Comparison of ENCODE assay signal across 23 cellular contexts in the genomic region with DNA sequence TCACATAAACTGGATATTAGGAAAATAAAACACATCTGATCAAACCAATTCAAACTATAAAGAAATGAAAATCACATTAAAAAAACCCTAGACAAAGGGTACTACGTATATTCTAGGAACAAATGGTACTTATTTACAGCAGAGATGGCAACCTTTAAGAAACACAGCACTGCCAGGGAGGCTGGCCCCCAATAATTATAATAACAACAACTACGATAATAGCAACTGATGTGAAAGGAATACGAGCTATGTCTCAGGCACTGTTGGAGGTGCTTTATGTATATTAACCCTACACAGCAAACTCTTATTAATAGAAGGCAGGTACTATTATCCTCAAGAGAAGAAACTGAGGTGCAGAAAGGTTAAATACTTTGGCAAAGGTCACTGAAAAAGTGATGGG.
"Had no signal": no experiment of that assay in that cellular context is flagged by ENCODE, and none has a peak within 500 bp of the region (broad histone marks: within the 10 kb centered on the region; RNA-seq: fewer than 3 reads in every experiment).

No MANE protein-coding gene starts in this region.

- H3K27ac ChIP-seq: left ventricle myocardium inferior, ovary, right atrium auricular region, right lobe of liver, stomach, suprapubic skin, thoracic aorta, tibial artery, upper lobe of right lung had no signal

- H3K4me1 Mint-ChIP-seq: immature natural killer cell, mesothelial cell of epicardium, natural killer cell had no signal

- H3K36me3 ChIP-seq: ovary, right lobe of liver, thoracic aorta had no signal

- H3K9me3 Mint-ChIP-seq: immature natural killer cell, mesothelial cell of epicardium, naive B cell, natural killer cell had no signal

- H3K27ac Mint-ChIP-seq: mesothelial cell of epicardium; natural killer cell; progenitor cell of endocrine pancreas; stimulated activated naive B cell treated with anti-CD40 and anti-IgM and Interleukin-4, amounts not matched to agents 10 μg/mL and 1 μg/mL and 100 μg/mL, for 72 hours had no signal

- ATAC-seq: natural killer cell; right lobe of liver; stimulated activated naive B cell treated with anti-CD40 and anti-IgM and Interleukin-4, amounts not matched to agents 10 μg/mL and 1 μg/mL and 100 μg/mL, for 72 hours; stimulated activated naive CD8-positive, alpha-beta T cell treated with anti-CD3 and anti-CD28 coated beads, Interleukin-15, Interleukin-2, amounts not matched to agents 100 U/mL and 50 U/mL, for 24 hours; upper lobe of right lung had no signal

- H3K4me3 Mint-ChIP-seq: immature natural killer cell; mesothelial cell of epicardium; naive B cell; natural killer cell; stimulated activated naive B cell treated with anti-CD40 and anti-IgM and Interleukin-4, amounts not matched to agents 10 μg/mL and 1 μg/mL and 100 μg/mL, for 72 hours had no signal

- H3K4me1 ChIP-seq: left ventricle myocardium inferior, right atrium auricular region, right lobe of liver, stomach, suprapubic skin, tibial artery, upper lobe of right lung had no signal

- H3K27me3 ChIP-seq: ovary, right atrium auricular region, right lobe of liver, stomach, suprapubic skin, tibial artery, upper lobe of right lung had no signal

- H3K36me3 Mint-ChIP-seq: natural killer cell had no signal

- H3K4me3 ChIP-seq: left ventricle myocardium inferior, lung, ovary, right atrium auricular region, right lobe of liver, smooth muscle cell, stomach, suprapubic skin, thoracic aorta, tibial artery, upper lobe of right lung had no signal

- H3K27me3 Mint-ChIP-seq: naive B cell; progenitor cell of endocrine pancreas; stimulated activated naive B cell treated with anti-CD40 and anti-IgM and Interleukin-4, amounts not matched to agents 10 μg/mL and 1 μg/mL and 100 μg/mL, for 72 hours had no signal

- H3K4me2 ChIP-seq: smooth muscle cell had no signal

- H3K9me3 ChIP-seq: left ventricle myocardium inferior, ovary, right atrium auricular region, right lobe of liver, stomach, suprapubic skin, thoracic aorta, tibial artery, upper lobe of right lung had no signal

- DNase-seq: hippocampal formation; immature natural killer cell; left ventricle myocardium inferior; mesendoderm; naive B cell; natural killer cell; ovary; right lobe of liver; stimulated activated CD4-positive, alpha-beta T cell treated with anti-CD3 and anti-CD28 coated beads, Interleukin-1b, Interleukin-23, amount 100 ng/mL, for 48 hours; stimulated activated CD4-positive, alpha-beta T cell treated with anti-CD3 and anti-CD28 coated beads, Interleukin-4, amount 100 ng/mL, for 1 hour; stimulated activated naive B cell treated with anti-CD40 and anti-IgM and Interleukin-4, amounts not matched to agents 10 μg/mL and 1 μg/mL and 100 μg/mL, for 72 hours; stimulated activated naive CD8-positive, alpha-beta T cell treated with anti-CD3 and anti-CD28 coated beads, Interleukin-15, Interleukin-2, amounts not matched to agents 100 U/mL and 50 U/mL, for 24 hours; stomach; tibial artery; trophoblast cell; upper lobe of right lung had no signal
